In genomic region chr4:123786955-123787354, GRCh38 we compare ENCODE assay signal across 14 cellular contexts.
DNase-seq lines count a peak whose midpoint lies in the region; ATAC-seq and TF ChIP-seq lines count a peak whose summit lies in the region.
"Had no signal": no experiment of that assay in that cellular context is flagged by ENCODE, and none has a peak within 500 bp of the region (broad histone marks: within the 10 kb centered on the region; RNA-seq: fewer than 3 reads in every experiment).

No MANE protein-coding gene starts in this region.

- DNase-seq in HFFc6 (no peak), chondrocyte (ENCODE audit: low spot score) (no peak), left kidney (ENCODE audit: low read depth, low spot score) (peak; percentile 75), Calu3 (no peak), progenitor cell of endocrine pancreas (ENCODE audit: low spot score, unreplicated experiment) (no peak), GM20000 (ENCODE audit: low spot score) (no peak)
- DNase-seq: activated CD4-positive, alpha-beta T cell treated with anti-CD3 and anti-CD28 coated beads, Interleukin-2, amount 10 ng/mL, durations not matched to agents 7 days and 5 days; CD4-positive, alpha-beta memory T cell; NCI-H345; substantia nigra had no signal

- H3K4me3 Mint-ChIP-seq in HFFc6 (peak overlapping the region; percentile 26; the same call in 1 of the 2 replicates), chondrocyte (ENCODE audit: unreplicated experiment) (peak overlapping the region; percentile 24), Calu3 (ENCODE audit: low read depth, unreplicated experiment) (no peak overlapping the region), progenitor cell of endocrine pancreas (ENCODE audit: low read depth) (no peak overlapping the region)
- H3K4me3 Mint-ChIP-seq: activated CD4-positive, alpha-beta T cell treated with anti-CD3 and anti-CD28 coated beads, Interleukin-2, amount 10 ng/mL, durations not matched to agents 7 days and 5 days; activated naive CD8-positive, alpha-beta T cell; CD4-positive, alpha-beta memory T cell had no signal

- CTCF ChIA-PET in Calu3 (lab: Charles Lee) = no interaction called here

- no peak for ATAC-seq in GM21367 (IDR thresholded peaks at IDR 0.05; ENCODE audit: unreplicated experiment)
- ATAC-seq: left lobe of liver had no signal

- TF ChIP-seq CTCF in HFFc6 (IDR thresholded peaks at IDR 0.05) (no peak), chondrocyte (IDR thresholded peaks at IDR 0.05) (no peak), Calu3 (IDR thresholded peaks at IDR 0.05; ENCODE audit: unreplicated experiment) (no peak), progenitor cell of endocrine pancreas (IDR thresholded peaks at IDR 0.05; ENCODE audit: unreplicated experiment) (no peak), GM20000 (IDR thresholded peaks at IDR 0.05; ENCODE audit: extremely low read depth, missing control alignments) (no peak)

- no TSS peak for BruUV-seq in Calu3 (replicated peaks; lab: Mats Ljungman, UMichigan)

- H3K4me3 ChIP-seq in skin epidermis = no peak overlapping the region

- H3K27me3 Mint-ChIP-seq in HFFc6 (ENCODE audit: insufficient read depth) (no peaks in the 10 kb centered on the region), chondrocyte (ENCODE audit: low read depth) (no peaks in the 10 kb centered on the region), Calu3 (ENCODE audit: unreplicated experiment) (no peaks in the 10 kb centered on the region), progenitor cell of endocrine pancreas (no peaks in the 10 kb centered on the region)
- H3K27me3 Mint-ChIP-seq: activated CD4-positive, alpha-beta T cell treated with anti-CD3 and anti-CD28 coated beads, Interleukin-2, amount 10 ng/mL, durations not matched to agents 7 days and 5 days; activated naive CD8-positive, alpha-beta T cell; CD4-positive, alpha-beta memory T cell had no signal

- H3K27ac ChIP-seq in skin epidermis = peak overlapping the region in 14 of 21 experiments; percentile 11 to 78 (median 41)

- no peaks in the 10 kb centered on the region for H3K9me3 Mint-ChIP-seq in HFFc6
- H3K9me3 Mint-ChIP-seq in chondrocyte (ENCODE audit: low read depth) = peaks cover 5% of the 10 kb centered on the region
- no peaks in the 10 kb centered on the region for H3K9me3 Mint-ChIP-seq in Calu3 (ENCODE audit: low read depth, unreplicated experiment)
- H3K9me3 Mint-ChIP-seq in progenitor cell of endocrine pancreas (ENCODE audit: low read depth) = peaks cover 4% of the 10 kb centered on the region
- H3K9me3 Mint-ChIP-seq: activated CD4-positive, alpha-beta T cell treated with anti-CD3 and anti-CD28 coated beads, Interleukin-2, amount 10 ng/mL, durations not matched to agents 7 days and 5 days had no signal

- intact Hi-C loops in Calu3 (cut with micrococcal nuclease; ENCODE audit: unreplicated experiment) = no loop called here

- H3K4me1 Mint-ChIP-seq in HFFc6 (ENCODE audit: low read depth) (peaks cover 78% of the 10 kb centered on the region), chondrocyte (ENCODE audit: low read depth) (peaks cover 64% of the 10 kb centered on the region), Calu3 (ENCODE audit: low read depth, unreplicated experiment) (no peaks in the 10 kb centered on the region), progenitor cell of endocrine pancreas (ENCODE audit: low read depth) (no peaks in the 10 kb centered on the region)
- H3K4me1 Mint-ChIP-seq: activated CD4-positive, alpha-beta T cell treated with anti-CD3 and anti-CD28 coated beads, Interleukin-2, amount 10 ng/mL, durations not matched to agents 7 days and 5 days; CD4-positive, alpha-beta memory T cell had no signal

- no peaks in the 10 kb centered on the region for H3K36me3 Mint-ChIP-seq in HFFc6 (ENCODE audit: low read depth)
- H3K36me3 Mint-ChIP-seq in chondrocyte (ENCODE audit: low read depth) = no peaks in the 10 kb centered on the region
- no peaks in the 10 kb centered on the region for H3K36me3 Mint-ChIP-seq in Calu3 (ENCODE audit: insufficient read depth, unreplicated experiment)
- H3K36me3 Mint-ChIP-seq in progenitor cell of endocrine pancreas (ENCODE audit: insufficient read depth) = no peaks in the 10 kb centered on the region
- H3K36me3 Mint-ChIP-seq: activated naive CD8-positive, alpha-beta T cell; CD4-positive, alpha-beta memory T cell had no signal

- H3K27ac Mint-ChIP-seq in HFFc6 (no peak overlapping the region), chondrocyte (ENCODE audit: unreplicated experiment) (peak overlapping the region; percentile 74), Calu3 (ENCODE audit: unreplicated experiment) (no peak overlapping the region), progenitor cell of endocrine pancreas (no peak overlapping the region)
- H3K27ac Mint-ChIP-seq: activated CD4-positive, alpha-beta T cell treated with anti-CD3 and anti-CD28 coated beads, Interleukin-2, amount 10 ng/mL, durations not matched to agents 7 days and 5 days; activated naive CD8-positive, alpha-beta T cell; CD4-positive, alpha-beta memory T cell had no signal

Comparison
In these comparisons a context has a peak if more than half of its experiments do, and no peak if none do; other contexts are left out.
1. H3K4me3 Mint-ChIP-seq: peak in HFFc6 (single experiment) and chondrocyte (single experiment); none in Calu3 (single experiment) and progenitor cell of endocrine pancreas (single experiment).